Comparison of ENCODE assay signal across 32 cellular contexts in the genomic region with DNA sequence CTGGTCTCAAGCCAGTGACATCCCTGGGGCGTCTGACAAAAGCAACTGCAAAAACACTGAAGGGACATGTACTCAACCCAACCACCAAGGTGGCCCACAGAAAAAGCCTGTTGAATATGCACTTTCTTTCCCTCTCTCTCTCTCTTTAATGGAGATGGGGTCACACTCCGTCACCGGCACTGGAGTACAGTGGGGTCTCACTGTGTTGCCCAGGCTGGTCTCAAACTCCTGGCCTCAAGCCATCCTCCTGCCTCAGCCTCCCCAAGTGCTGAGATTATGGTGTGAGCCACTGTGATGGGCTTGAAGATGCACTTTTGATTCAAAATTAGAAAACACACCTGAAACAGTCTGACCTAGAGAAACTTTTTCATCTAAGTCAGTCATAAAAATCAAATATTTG. TPM values are rescaled to one million over a fixed set of nuclear protein-coding genes. Genes with fewer than 3 reads are reported as not detected.
DNase-seq lines count a peak whose midpoint lies in the region; ATAC-seq and TF ChIP-seq lines count a peak whose summit lies in the region.
"Had no signal": no experiment of that assay in that cellular context is flagged by ENCODE, and none has a peak within 500 bp of the region (broad histone marks: within the 10 kb centered on the region; RNA-seq: fewer than 3 reads in every experiment).

No MANE protein-coding gene starts in this region.

- H3K4me3 ChIP-seq in Peyer's patch = no peak overlapping the region
- H3K4me3 ChIP-seq: thoracic aorta had no signal

- H3K9me3 Mint-ChIP-seq in activated CD4-positive, alpha-beta memory T cell treated with anti-CD3 and anti-CD28 coated beads for 36 hours = no peaks in the 10 kb centered on the region
- no peaks in the 10 kb centered on the region for H3K9me3 Mint-ChIP-seq in activated CD4-positive, alpha-beta memory T cell treated with anti-CD3 and anti-CD28 coated beads, Interleukin-2, amount 10 ng/mL, durations not matched to agents 7 days and 5 days
- H3K9me3 Mint-ChIP-seq in memory B cell = no peaks in the 10 kb centered on the region
- H3K9me3 Mint-ChIP-seq: CD14-positive monocyte had no signal

- CTCF ChIA-PET in activated CD4-positive, alpha-beta memory T cell treated with anti-CD3 and anti-CD28 coated beads for 36 hours (lab: Charles Lee) = no interaction called here
- CTCF ChIA-PET in activated CD4-positive, alpha-beta memory T cell treated with anti-CD3 and anti-CD28 coated beads, Interleukin-2, amount 10 ng/mL, durations not matched to agents 7 days and 5 days (lab: Charles Lee) = interaction anchor here (1.7 kb wide), 1 partner anchor 28 kb away, joined by 5 read pairs; no protein-coding TSS in a partner anchor

- no peak for TF ChIP-seq POLR2A in Peyer's patch (IDR thresholded peaks at IDR 0.05)

- no peak for TF ChIP-seq CTCF in Peyer's patch (IDR thresholded peaks at IDR 0.05)

- H3K36me3 Mint-ChIP-seq in activated CD4-positive, alpha-beta memory T cell treated with anti-CD3 and anti-CD28 coated beads for 36 hours = peaks cover 7% of the 10 kb centered on the region
- H3K36me3 Mint-ChIP-seq in activated CD4-positive, alpha-beta memory T cell treated with anti-CD3 and anti-CD28 coated beads, Interleukin-2, amount 10 ng/mL, durations not matched to agents 7 days and 5 days (ENCODE audit: low read depth) = no peaks in the 10 kb centered on the region
- H3K36me3 Mint-ChIP-seq in memory B cell = no peaks in the 10 kb centered on the region

- peaks cover 49% of the 10 kb centered on the region for H3K4me1 Mint-ChIP-seq in activated CD4-positive, alpha-beta memory T cell treated with anti-CD3 and anti-CD28 coated beads for 36 hours (ENCODE audit: low read depth)
- peaks cover 24% of the 10 kb centered on the region for H3K4me1 Mint-ChIP-seq in activated CD4-positive, alpha-beta memory T cell treated with anti-CD3 and anti-CD28 coated beads, Interleukin-2, amount 10 ng/mL, durations not matched to agents 7 days and 5 days
- peaks cover 28% of the 10 kb centered on the region for H3K4me1 Mint-ChIP-seq in memory B cell

- intact Hi-C loops in activated CD4-positive, alpha-beta memory T cell treated with anti-CD3 and anti-CD28 coated beads for 36 hours (cut with micrococcal nuclease) = no loop called here

- POLR2A ChIA-PET in activated CD4-positive, alpha-beta memory T cell treated with anti-CD3 and anti-CD28 coated beads for 36 hours (lab: Charles Lee) = no interaction called here
- POLR2A ChIA-PET in activated CD4-positive, alpha-beta memory T cell treated with anti-CD3 and anti-CD28 coated beads, Interleukin-2, amount 10 ng/mL, durations not matched to agents 7 days and 5 days (lab: Charles Lee) = interaction anchor here (3.1 to 3.3 kb wide), 2 partner anchors 14 to 24 kb away, joined by 21 read pairs; a partner anchor contains a TSS

- no peaks in the 10 kb centered on the region for H3K9me3 ChIP-seq in Peyer's patch
- H3K9me3 ChIP-seq: Caco-2, thoracic aorta had no signal

- H3K27me3 Mint-ChIP-seq in activated CD4-positive, alpha-beta memory T cell treated with anti-CD3 and anti-CD28 coated beads for 36 hours = no peaks in the 10 kb centered on the region
- H3K27me3 Mint-ChIP-seq in activated CD4-positive, alpha-beta memory T cell treated with anti-CD3 and anti-CD28 coated beads, Interleukin-2, amount 10 ng/mL, durations not matched to agents 7 days and 5 days = no peaks in the 10 kb centered on the region
- no peaks in the 10 kb centered on the region for H3K27me3 Mint-ChIP-seq in memory B cell

- H3K4me1 ChIP-seq in Peyer's patch = no peaks in the 10 kb centered on the region
- H3K4me1 ChIP-seq: Caco-2 had no signal

- no peak overlapping the region for H3K27ac Mint-ChIP-seq in activated CD4-positive, alpha-beta memory T cell treated with anti-CD3 and anti-CD28 coated beads for 36 hours
- no peak overlapping the region for H3K27ac Mint-ChIP-seq in activated CD4-positive, alpha-beta memory T cell treated with anti-CD3 and anti-CD28 coated beads, Interleukin-2, amount 10 ng/mL, durations not matched to agents 7 days and 5 days
- peak overlapping the region; percentile 72 for H3K27ac Mint-ChIP-seq in memory B cell
- H3K27ac Mint-ChIP-seq: CD14-positive monocyte, H9 had no signal

- DNase-seq in activated CD4-positive, alpha-beta memory T cell treated with anti-CD3 and anti-CD28 coated beads for 36 hours = peak; percentile 6
- DNase-seq in activated CD4-positive, alpha-beta memory T cell treated with anti-CD3 and anti-CD28 coated beads, Interleukin-2, amount 10 ng/mL, durations not matched to agents 7 days and 5 days = no peak
- DNase-seq in Peyer's patch = peak in 2 of 3 donors; percentile 6 to 13
- DNase-seq in memory B cell (ENCODE audit: low spot score in 2 of 2) = no peak
- DNase-seq: activated CD4-positive, alpha-beta T cell treated with anti-CD3 and anti-CD28 coated beads for 48 hours; central memory CD4-positive, alpha-beta T cell; cortex of kidney; DMS53; effector memory CD4-positive, alpha-beta T cell; H9; KBM-7; mesendoderm; NCI-H1092 treated with DMSO at 0.1 percent for 48 hours; NCI-H1694 treated with DMSO at 0.1 percent for 48 hours; NCI-H2171 treated with DMSO at 0.1 percent for 48 hours; NCI-H510A; stimulated activated naive CD4-positive, alpha-beta T cell treated with Interleukin-2 at 50 U/mL for 16 hours; SW 1271; T-helper 9 cell had no signal

- H3K36me3 ChIP-seq in Peyer's patch = no peaks in the 10 kb centered on the region
- H3K36me3 ChIP-seq: thoracic aorta had no signal

- ATAC-seq in memory B cell (ENCODE audit: low read depth) (no peak), GM21825 (IDR thresholded peaks at IDR 0.05; ENCODE audit: unreplicated experiment) (no peak), HG02759 (IDR thresholded peaks at IDR 0.05; ENCODE audit: unreplicated experiment) (no peak)
- ATAC-seq: left lobe of liver had no signal

- no peak overlapping the region for H3K27ac ChIP-seq in Peyer's patch
- H3K27ac ChIP-seq: thoracic aorta had no signal

- H3K27me3 ChIP-seq in Peyer's patch = no peaks in the 10 kb centered on the region

- no peak overlapping the region for H3K4me3 Mint-ChIP-seq in activated CD4-positive, alpha-beta memory T cell treated with anti-CD3 and anti-CD28 coated beads for 36 hours
- H3K4me3 Mint-ChIP-seq in activated CD4-positive, alpha-beta memory T cell treated with anti-CD3 and anti-CD28 coated beads, Interleukin-2, amount 10 ng/mL, durations not matched to agents 7 days and 5 days = no peak overlapping the region
- H3K4me3 Mint-ChIP-seq in memory B cell = no peak overlapping the region
- H3K4me3 Mint-ChIP-seq: CD14-positive monocyte, H9 had no signal

RNA-seq across cellular contexts. Expression of a gene that starts 7.2 kb away (rescaled TPM):
- 10 to 100 TPM; 36.5 to 39.3 TPM for total RNA-seq in activated CD4-positive, alpha-beta memory T cell treated with anti-CD3 and anti-CD28 coated beads for 36 hours
- total RNA-seq in activated CD4-positive, alpha-beta memory T cell treated with anti-CD3 and anti-CD28 coated beads, Interleukin-2, amount 10 ng/mL, durations not matched to agents 7 days and 5 days = 10 to 100 TPM; 39.9 to 43.4 TPM
- 10 to 100 TPM in 1 of 4 donors, 1 to 10 TPM in 3; 1.0 to 20.6 (median 2.3) TPM for total RNA-seq in Peyer's patch
- total RNA-seq: A172, Caco-2, epithelial cell of proximal tubule, MCF 10A, osteocyte, renal cortical epithelial cell, RPMI7951, skeletal muscle tissue had no signal

RNA-seq across cellular contexts. Expression of a gene that starts 14.3 kb away (rescaled TPM):
- 10 to 100 TPM; 33.4 to 35.0 TPM for total RNA-seq in activated CD4-positive, alpha-beta memory T cell treated with anti-CD3 and anti-CD28 coated beads for 36 hours
- 10 to 100 TPM; 45.0 to 49.0 TPM for total RNA-seq in activated CD4-positive, alpha-beta memory T cell treated with anti-CD3 and anti-CD28 coated beads, Interleukin-2, amount 10 ng/mL, durations not matched to agents 7 days and 5 days
- total RNA-seq in Peyer's patch = 100 to 1,000 TPM in 2 of 4 donors, 10 to 100 TPM in 2; 44.6 to 124 (median 95.5) TPM

RNA-seq across cellular contexts. Expression of a gene that starts 32.9 kb away (rescaled TPM):
- total RNA-seq in activated CD4-positive, alpha-beta memory T cell treated with anti-CD3 and anti-CD28 coated beads for 36 hours = 10 to 100 TPM; 27.7 to 30.2 TPM
- total RNA-seq in activated CD4-positive, alpha-beta memory T cell treated with anti-CD3 and anti-CD28 coated beads, Interleukin-2, amount 10 ng/mL, durations not matched to agents 7 days and 5 days = 10 to 100 TPM; 45.1 to 50.9 TPM
- total RNA-seq in Peyer's patch = 10 to 100 TPM in 2 of 4 donors, 1 to 10 TPM in 2; 5.3 to 17.4 (median 9.3) TPM

RNA-seq across cellular contexts. Expression of a gene that starts 53.6 kb away (rescaled TPM):
- total RNA-seq in activated CD4-positive, alpha-beta memory T cell treated with anti-CD3 and anti-CD28 coated beads for 36 hours = 1 to 10 TPM; 1.5 to 1.9 TPM
- under 1 TPM; 0.38 to 0.40 TPM for total RNA-seq in activated CD4-positive, alpha-beta memory T cell treated with anti-CD3 and anti-CD28 coated beads, Interleukin-2, amount 10 ng/mL, durations not matched to agents 7 days and 5 days
- 100 to 1,000 TPM; 113 to 313 (median 294) TPM for total RNA-seq in Peyer's patch
- total RNA-seq: A172 had no signal

RNA-seq across cellular contexts. Expression of a gene that starts 55.5 kb away (rescaled TPM):
- 100 to 1,000 TPM; 289 to 312 TPM for total RNA-seq in activated CD4-positive, alpha-beta memory T cell treated with anti-CD3 and anti-CD28 coated beads for 36 hours
- 100 to 1,000 TPM; 204 to 208 TPM for total RNA-seq in activated CD4-positive, alpha-beta memory T cell treated with anti-CD3 and anti-CD28 coated beads, Interleukin-2, amount 10 ng/mL, durations not matched to agents 7 days and 5 days
- total RNA-seq in Peyer's patch = 10 to 100 TPM; 23.5 to 71.8 (median 61.6) TPM

Comparison
In these comparisons a context has a peak if more than half of its experiments do, and no peak if none do; other contexts are left out.
1. DNase-seq: peak in activated CD4-positive, alpha-beta memory T cell treated with anti-CD3 and anti-CD28 coated beads for 36 hours (single experiment) and Peyer's patch (2 of 3); none in activated CD4-positive, alpha-beta memory T cell treated with anti-CD3 and anti-CD28 coated beads, Interleukin-2, amount 10 ng/mL, durations not matched to agents 7 days and 5 days (single experiment) and memory B cell (0 of 2).